Comparison of ENCODE assay signal across 8 cellular contexts in the genomic region with DNA sequence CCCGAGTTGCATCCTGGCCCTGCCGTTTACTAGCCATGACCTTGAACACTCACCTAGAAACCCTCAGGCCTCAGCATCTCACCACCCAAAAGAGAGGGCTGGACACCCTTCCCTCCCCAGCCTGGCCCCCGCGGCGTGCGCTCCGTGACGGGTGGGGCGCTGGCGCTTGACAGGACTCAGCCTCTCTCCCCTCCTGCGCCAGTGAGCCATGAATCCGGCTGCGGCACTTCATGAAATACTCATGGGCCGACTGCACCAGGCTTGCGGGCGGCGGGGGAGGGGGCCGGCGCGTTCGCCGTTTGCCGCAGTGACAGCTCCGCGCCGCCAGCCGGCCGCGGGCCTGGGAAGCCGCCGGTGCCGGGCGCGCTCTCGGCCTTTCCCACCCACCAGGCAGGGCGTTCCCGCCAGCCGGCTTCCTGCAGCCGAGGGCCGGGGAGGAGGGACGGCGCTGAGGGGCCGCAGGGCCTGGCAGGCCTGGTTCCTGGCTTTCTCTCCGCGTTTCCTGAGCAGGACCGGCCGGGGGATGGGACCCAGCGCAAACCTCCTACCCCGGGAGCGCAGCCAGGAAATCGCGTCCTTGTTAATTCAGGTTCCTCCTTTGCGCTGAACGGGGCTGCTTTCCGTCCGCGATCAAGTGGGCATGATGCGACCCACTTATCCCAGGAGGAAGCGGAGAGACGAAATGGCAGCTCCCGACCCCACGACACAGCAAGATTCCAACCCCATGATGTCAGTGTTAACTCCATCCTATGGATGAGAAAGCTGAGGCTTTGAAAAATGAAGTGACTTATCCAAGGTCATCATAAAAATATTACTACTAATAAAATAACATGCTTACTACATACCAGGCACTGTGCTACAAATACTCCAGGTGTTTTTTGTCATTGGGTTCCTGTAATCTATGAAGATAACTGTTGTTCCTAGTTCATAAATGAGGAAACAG. TPM values are rescaled to one million over a fixed set of nuclear protein-coding genes. Genes with fewer than 3 reads are reported as not detected.
DNase-seq lines count a peak whose midpoint lies in the region; ATAC-seq and TF ChIP-seq lines count a peak whose summit lies in the region.

No MANE protein-coding gene starts in this region.

- no peak overlapping the region for H3K27ac Mint-ChIP-seq in naive thymus-derived CD4-positive, alpha-beta T cell

- peaks cover 0 to 20% (median 15%) of the 10 kb centered on the region in 7 donors for H3K4me1 Mint-ChIP-seq in naive thymus-derived CD4-positive, alpha-beta T cell

- BruUV-seq in PC-9 (replicated peaks; lab: Mats Ljungman, UMichigan) = no TSS peak

- H3K9me2 ChIP-seq in PC-9 (ENCODE audit: insufficient read depth) = no peaks in the 10 kb centered on the region

- intact Hi-C loops in PC-9 (cut with micrococcal nuclease; ENCODE audit: unreplicated experiment) = no loop called here
- intact Hi-C loops in naive thymus-derived CD4-positive, alpha-beta T cell (cut with micrococcal nuclease) = loop anchor here in 1 of 2 donors (1.0 kb wide), 1 partner anchor 9 kb away; a partner anchor contains a TSS

- H2AFZ ChIP-seq in PC-9 = peak overlapping the region; percentile 77

- no peaks in the 10 kb centered on the region for H3K27me3 ChIP-seq in PC-9 (ENCODE audit: insufficient read depth, low read depth)
- H3K27me3 ChIP-seq in naive thymus-derived CD4-positive, alpha-beta T cell (ENCODE audit: control insufficient read depth in 2 of 2, insufficient read depth in 2 of 2, low read length in 2 of 2) = no peaks in the 10 kb centered on the region

- H3K27me3 Mint-ChIP-seq in naive thymus-derived CD4-positive, alpha-beta T cell = peaks cover 0 to 38% (median 5%) of the 10 kb centered on the region in 5 donors

- H3K9me3 Mint-ChIP-seq in naive thymus-derived CD4-positive, alpha-beta T cell = peaks cover 0 to 6% (median 0%) of the 10 kb centered on the region in 11 donors

- peaks cover 8% of the 10 kb centered on the region; the same call in 1 of the 2 replicates for H3F3A ChIP-seq in PC-9 (ENCODE audit: insufficient read depth, low read depth)

- H4K20me1 ChIP-seq in PC-9 (ENCODE audit: insufficient read depth) = no peaks in the 10 kb centered on the region

- TF ChIP-seq CTCF in PC-9 (conservative IDR thresholded peaks at IDR 0.05) (no peak), fibroblast of mammary gland (conservative IDR thresholded peaks at IDR 0.05; ENCODE audit: control insufficient read depth, insufficient read depth, low read depth, low read length) (no peak)

- POLR2A ChIA-PET in PC-9 (lab: Charles Lee; ENCODE audit: unreplicated experiment) = interaction anchor here (0.7 kb wide), 1 partner anchor 489 kb away, joined by 3 read pairs; no protein-coding TSS in a partner anchor
- POLR2A ChIA-PET in naive thymus-derived CD4-positive, alpha-beta T cell (lab: Charles Lee) = interaction anchor here (0.9 to 1.4 kb wide), 2 partner anchors 65 to 71 kb away, joined by 3 read pairs; no protein-coding TSS in a partner anchor

- peak; percentile 70 for ATAC-seq in HG03175 (IDR thresholded peaks at IDR 0.05; ENCODE audit: unreplicated experiment)
- ATAC-seq in naive thymus-derived CD4-positive, alpha-beta T cell = peak; percentile 84

- DNase-seq in SKM-1 treated with dmso at 0.1 percent for 144 hours (lab: John Stamatoyannopoulos, UW; ENCODE audit: unreplicated experiment) (peak; percentile 18), SKM-1 (lab: John Stamatoyannopoulos, UW; ENCODE audit: unreplicated experiment) (no peak), PC-9 (peak; percentile 37 to 71), fibroblast of mammary gland (ENCODE audit: low read depth) (peak; percentile 62)
- DNase-seq in activated T-helper 9 cell treated with anti-CD3 and anti-CD28 coated beads, Interleukin-2, amount 50 U/mL, for 16 hours (ENCODE audit: low read depth) = peak; percentile 36
- DNase-seq in naive thymus-derived CD4-positive, alpha-beta T cell = peak in 8 of 9 donors; percentile 12 to 68 (median 20)

- no peaks in the 10 kb centered on the region for H3K4me1 ChIP-seq in PC-9 (replicated peaks; ENCODE audit: insufficient read depth)
- no peaks in the 10 kb centered on the region for H3K4me1 ChIP-seq in naive thymus-derived CD4-positive, alpha-beta T cell (ENCODE audit: control insufficient read depth in 2 of 2, insufficient read depth in 2 of 2, low read length in 2 of 2)

- no peaks in the 10 kb centered on the region for H3K9me3 ChIP-seq in PC-9 (ENCODE audit: insufficient read depth, low read depth)
- H3K9me3 ChIP-seq in naive thymus-derived CD4-positive, alpha-beta T cell (ENCODE audit: control insufficient read depth in 2 of 3, low read length in 3 of 3) = no peaks in the 10 kb centered on the region

- peak overlapping the region; percentile 57 for H3K4me3 ChIP-seq in PC-9
- peak overlapping the region; percentile 53 for H3K4me3 ChIP-seq in fibroblast of mammary gland (ENCODE audit: control insufficient read depth, low read depth, low read length)
- peak overlapping the region; percentile 35 for H3K4me3 ChIP-seq in naive thymus-derived CD4-positive, alpha-beta T cell (ENCODE audit: low read length)

- CTCF ChIA-PET in PC-9 (lab: Charles Lee) = interaction anchor here (1.2 kb wide), 1 partner anchor 78 kb away, joined by 4 read pairs; no protein-coding TSS in a partner anchor
- CTCF ChIA-PET in naive thymus-derived CD4-positive, alpha-beta T cell (lab: Charles Lee) = interaction anchor here (0.6 to 1.7 kb wide), 2 partner anchors 60 to 79 kb away, joined by 4 to 7 read pairs; no protein-coding TSS in a partner anchor

- no peaks in the 10 kb centered on the region for H3K79me2 ChIP-seq in PC-9 (ENCODE audit: low read depth)

- H3K36me3 Mint-ChIP-seq in naive thymus-derived CD4-positive, alpha-beta T cell = peaks cover 0 to 5% (median 0%) of the 10 kb centered on the region in 5 donors

- peak overlapping the region; percentile 65 to 82 (median 72) for H3K4me3 Mint-ChIP-seq in naive thymus-derived CD4-positive, alpha-beta T cell

- H3K4me2 ChIP-seq in PC-9 = peak overlapping the region; percentile 83

- no peak overlapping the region for H3K27ac ChIP-seq in PC-9
- no peak overlapping the region for H3K27ac ChIP-seq in naive thymus-derived CD4-positive, alpha-beta T cell (ENCODE audit: low read depth, low read length)
- peak overlapping the region; percentile 84 for H3K27ac ChIP-seq in temporal lobe (ENCODE audit: low read depth, low read length)

- H3K36me3 ChIP-seq in PC-9 (ENCODE audit: low read depth) = no peaks in the 10 kb centered on the region
- no peaks in the 10 kb centered on the region for H3K36me3 ChIP-seq in naive thymus-derived CD4-positive, alpha-beta T cell (ENCODE audit: control insufficient read depth in 2 of 3, insufficient read depth in 3 of 3, low read length in 3 of 3)

RNA-seq across cellular contexts. Expression of a gene that starts 9.1 kb away (rescaled TPM):
- total RNA-seq in PC-9 (2021) (35.0 and 37.6 TPM in 2 replicates), temporal lobe (6.6 TPM)
- total RNA-seq in naive thymus-derived CD4-positive, alpha-beta T cell = 10 to 100 TPM; 14.8 to 22.9 (median 16.9) TPM
- polyA plus RNA-seq in naive thymus-derived CD4-positive, alpha-beta T cell = 10 to 100 TPM; 12.6 to 24.7 TPM

RNA-seq across cellular contexts. Expression of a gene that starts 39.6 kb away (rescaled TPM):
- total RNA-seq in PC-9 (2021) = 15.0 and 17.1 TPM in 2 replicates
- total RNA-seq in naive thymus-derived CD4-positive, alpha-beta T cell = not detected
- polyA plus RNA-seq in naive thymus-derived CD4-positive, alpha-beta T cell = not detected
- total RNA-seq in temporal lobe = 0.25 TPM

Comparison
In these comparisons a context has a peak if more than half of its experiments do, and no peak if none do; other contexts are left out.
1. RNA of a gene that starts 39.6 kb away (total RNA-seq): 15.0 to 17.1 TPM in PC-9; 0.25 TPM in temporal lobe (single experiment) and not detected in naive thymus-derived CD4-positive, alpha-beta T cell; every median in the first group is over 10 times any median in the second.
2. Peak in every context shown above with its lines, with median percentiles within 50 percentile points of each other: H3K4me3 ChIP-seq.